ENCODE assay signal across 24 cellular contexts in genomic region chr20:62629864-62630470, GRCh38. TPM values are rescaled to one million over a fixed set of nuclear protein-coding genes. Genes with fewer than 3 reads are reported as not detected.
DNase-seq lines count a peak whose midpoint lies in the region; ATAC-seq, FAIRE-seq and TF ChIP-seq lines count a peak whose summit lies in the region.
"Had no signal": no experiment of that assay in that cellular context is flagged by ENCODE, and none has a peak within 500 bp of the region (broad histone marks: within the 10 kb centered on the region; RNA-seq: fewer than 3 reads in every experiment).

No MANE protein-coding gene starts in this region.

- H2AK5ac ChIP-seq in H1 (ENCODE audit: low read depth, low read length): no peak overlapping the region

- H2BK5ac ChIP-seq in H1 (ENCODE audit: low read depth, low read length): no peak overlapping the region

- H3K23me2 ChIP-seq in H1 (ENCODE audit: low read depth, low read length): peaks cover 6% of the 10 kb centered on the region; the same call in 1 of the 2 replicates

- no peak overlapping the region for H3K14ac ChIP-seq in H1 (ENCODE audit: insufficient read length)

- H2AFZ ChIP-seq in Loucy (ENCODE audit: low read length): no peak overlapping the region; the same call in 1 of the 2 replicates
- no peak overlapping the region; the same call in 1 of the 2 replicates for H2AFZ ChIP-seq in H1 (ENCODE audit: low read length)
- no peak overlapping the region for H2AFZ ChIP-seq in parathyroid adenoma

- H3K36me3 Mint-ChIP-seq in activated T-cell treated with anti-CD3 and anti-CD28 coated beads, Interleukin-2, amount 50 U/mL, for 72 hours (ENCODE audit: insufficient read depth in 2 of 2): no peaks in the 10 kb centered on the region
- H3K36me3 Mint-ChIP-seq: CD14-positive monocyte had no signal

- no peak overlapping the region for H3K4ac ChIP-seq in H1 (replicated peaks; ENCODE audit: insufficient read length, low read depth, low read length)

- H3K4me3 ChIP-seq in BLaER1 (no peak overlapping the region), Loucy (ENCODE audit: low read length, poor library complexity, severe bottlenecking) (no peak overlapping the region), H1 (ENCODE audit: extremely low read depth in 1 of 4, insufficient read depth in 2 of 4, low read depth in 3 of 4, low read length in 4 of 4) (no peak overlapping the region), parathyroid adenoma (ENCODE audit: low read depth, low read length) (no peak overlapping the region)
- H3K4me3 ChIP-seq: SJCRH30 had no signal

- H4K91ac ChIP-seq in H1 (replicated peaks; ENCODE audit: insufficient read length, low read length): no peak overlapping the region

- no peak for TF ChIP-seq CTCF in Loucy (conservative IDR thresholded peaks at IDR 0.05; ENCODE audit: low read length)
- no peak for TF ChIP-seq CTCF in H1 (IDR thresholded peaks at IDR 0.05; ENCODE audit: control extremely low read depth in 1 of 3, insufficient read depth in 1 of 3, low read depth in 1 of 3, low read length in 3 of 3)
- TF ChIP-seq CTCF in parathyroid adenoma (IDR thresholded peaks at IDR 0.05): no peak

- no peaks in the 10 kb centered on the region for H3K4me1 Mint-ChIP-seq in activated T-cell treated with anti-CD3 and anti-CD28 coated beads, Interleukin-2, amount 50 U/mL, for 72 hours (ENCODE audit: low read depth)

- H3K23ac ChIP-seq in H1 (ENCODE audit: insufficient read length): no peak overlapping the region

- H3K27ac ChIP-seq in BLaER1 (peak overlapping the region; percentile 53), H1 (ENCODE audit: low read depth, low read length) (no peak overlapping the region), parathyroid adenoma (peak overlapping the region; percentile 99)
- H3K27ac ChIP-seq: SJCRH30 had no signal

- H3K36me3 ChIP-seq in BLaER1 (no peaks in the 10 kb centered on the region), Loucy (ENCODE audit: insufficient read depth, low read length) (no peaks in the 10 kb centered on the region), H1 (ENCODE audit: control insufficient read depth in 2 of 4, insufficient read depth in 4 of 4, low read length in 3 of 4) (no peaks in the 10 kb centered on the region), parathyroid adenoma (ENCODE audit: control insufficient read depth, insufficient read depth, low read length) (no peaks in the 10 kb centered on the region)
- H3K36me3 ChIP-seq: SJCRH30 had no signal

- H4K8ac ChIP-seq in H1 (ENCODE audit: extremely low read depth, insufficient read depth, low read length): peak overlapping the region; percentile 71; the same call in 1 of the 2 replicates

- H3K4me3 Mint-ChIP-seq in activated T-cell treated with anti-CD3 and anti-CD28 coated beads, Interleukin-2, amount 50 U/mL, for 72 hours: no peak overlapping the region
- H3K4me3 Mint-ChIP-seq: CD14-positive monocyte had no signal

- no peak overlapping the region for H3K56ac ChIP-seq in H1 (replicated peaks; ENCODE audit: insufficient read length, low read depth, low read length)

- no peak for DNase-seq in H1 (ENCODE audit: low read depth in 1 of 2, low spot score in 2 of 2)
- DNase-seq in urothelium cell line (ENCODE audit: low spot score): no peak
- no peak for DNase-seq in NCI-H1694 treated with DMSO at 0.1 percent for 48 hours (lab: John Stamatoyannopoulos, UW)
- no peak for DNase-seq in activated T-cell treated with anti-CD3 and anti-CD28 coated beads, Interleukin-2, amount 50 U/mL, for 72 hours
- DNase-seq: AML-193, Calu3, DMS79 treated with DMSO at 0.1 percent for 48 hours, GF-D8, H7, IMR-90, KG1, MM.1S, NCI-H2029 treated with DMSO at 0.1 percent for 48 hours, NCI-H2227 treated with DMSO at 0.1 percent for 48 hours, NCI-H526 treated with DMSO at 0.1 percent for 48 hours, SJCRH30 had no signal

- 0 out of 2 replicates have a peak overlapping the region, but pooled peaks have one; percentile 61 for H2BK15ac ChIP-seq in H1 (ENCODE audit: low read length)

- H3K4me1 ChIP-seq in BLaER1: peaks cover 87% of the 10 kb centered on the region
- H3K4me1 ChIP-seq in Loucy (ENCODE audit: insufficient read depth, low read length, poor library complexity, severe bottlenecking): peaks cover 36% of the 10 kb centered on the region
- H3K4me1 ChIP-seq in H1 (replicated peaks in 1 of 4; ENCODE audit: control insufficient read depth in 3 of 4, insufficient read depth in 4 of 4, low read length in 3 of 4): peaks cover 0 to 8% (median 4%) of the 10 kb centered on the region in 4 experiments; a peak in 4 of 7 replicates
- H3K4me1 ChIP-seq in parathyroid adenoma: peaks cover 78% of the 10 kb centered on the region
- H3K4me1 ChIP-seq: SJCRH30 had no signal

- H3K18ac ChIP-seq in H1 (ENCODE audit: extremely low read depth, low read length): no peak overlapping the region

- no peak overlapping the region for H3K27ac Mint-ChIP-seq in activated T-cell treated with anti-CD3 and anti-CD28 coated beads, Interleukin-2, amount 50 U/mL, for 72 hours

- no peaks in the 10 kb centered on the region for H3K9me3 Mint-ChIP-seq in activated T-cell treated with anti-CD3 and anti-CD28 coated beads, Interleukin-2, amount 50 U/mL, for 72 hours
- H3K9me3 Mint-ChIP-seq: CD14-positive monocyte had no signal

- H3K79me2 ChIP-seq in Loucy (ENCODE audit: insufficient read depth, low read length) (no peaks in the 10 kb centered on the region), H1 (ENCODE audit: control insufficient read depth in 1 of 2, insufficient read depth in 2 of 2, low read length in 2 of 2) (no peaks in the 10 kb centered on the region), parathyroid adenoma (peaks cover 23% of the 10 kb centered on the region)

- no peak for ATAC-seq in activated T-cell treated with anti-CD3 and anti-CD28 coated beads, Interleukin-2, amount 50 U/mL, for 72 hours (replicated peaks in 1 of 2)
- ATAC-seq: SK-N-SH treated with all-trans-retinoic acid at 6 μM for 48 hours had no signal

- CTCF ChIA-PET in H1 (lab: Charles Lee; ENCODE audit: partially characterized antibody): interaction anchor here (0.8 to 1.4 kb wide), 7 partner anchors 13 to 220 kb away, joined by 3 to 7 read pairs (median 3); partner anchors contain the start of gene SLCO4A1

- FAIRE-seq in H1 (lab: Jason Lieb, UNC): no peak
- no peak for FAIRE-seq in urothelium cell line (lab: Jason Lieb, UNC)
- FAIRE-seq: A204.1, GM12891, RCC 7860 had no signal

- H3K27me3 ChIP-seq in BLaER1 (peaks cover under 1% of the 10 kb centered on the region; the same call in 1 of the 2 replicates), Loucy (ENCODE audit: insufficient read depth, low read length, poor library complexity, severe bottlenecking) (no peaks in the 10 kb centered on the region), H1 (replicated peaks in 1 of 4; ENCODE audit: control insufficient read depth in 3 of 4, extremely low read depth in 1 of 4, insufficient read depth in 3 of 4, low read length in 3 of 4) (no peaks in the 10 kb centered on the region; a peak in 1 of 7 replicates), parathyroid adenoma (ENCODE audit: control insufficient read depth, insufficient read depth, low read length) (no peaks in the 10 kb centered on the region)

- H3K9me3 ChIP-seq in BLaER1: no peaks in the 10 kb centered on the region
- no peaks in the 10 kb centered on the region for H3K9me3 ChIP-seq in Loucy (ENCODE audit: insufficient read depth, low read depth, low read length)
- peaks cover 0 to 3% of the 10 kb centered on the region in 2 experiments; a peak in 1 of 4 replicates for H3K9me3 ChIP-seq in H1 (ENCODE audit: insufficient read depth in 2 of 2, low read depth in 1 of 2, low read length in 1 of 2)
- no peaks in the 10 kb centered on the region for H3K9me3 ChIP-seq in parathyroid adenoma (ENCODE audit: control insufficient read depth, low read length)
- H3K9me3 ChIP-seq: SJCRH30 had no signal

- 91% methylated on average over 18 of the region's 18 CpGs; no CpG with 5 or more reads in 1 of the 2 experiments for WGBS in H1 (ENCODE audit: extremely low coverage in 1 of 2, insufficient coverage in 1 of 2, insufficient read length in 1 of 2, insufficient replicate concordance in 2 of 2, low coverage in 1 of 2, low lambda C conversion rate in 2 of 2, missing lambda C conversion rate in 1 of 2), 2 experiments

- POLR2A ChIA-PET in H1 (lab: Charles Lee; ENCODE audit: partially characterized antibody): interaction anchor here (1.5 kb wide), 1 partner anchor 12 kb away, joined by 3 read pairs; the partner anchor contains the start of gene SLCO4A1

- H3K27me3 Mint-ChIP-seq in activated T-cell treated with anti-CD3 and anti-CD28 coated beads, Interleukin-2, amount 50 U/mL, for 72 hours (ENCODE audit: low read depth): no peaks in the 10 kb centered on the region

- no peaks in the 10 kb centered on the region for H3K9me2 ChIP-seq in Loucy (replicated peaks; ENCODE audit: low read depth, low read length)

- H3K79me1 ChIP-seq in H1 (ENCODE audit: low read depth, low read length): no peaks in the 10 kb centered on the region; the same call in 1 of the 2 replicates

- H4K5ac ChIP-seq in H1 (ENCODE audit: insufficient read length, low read depth, low read length): no peak overlapping the region

- H2BK120ac ChIP-seq in H1 (replicated peaks; ENCODE audit: low read depth, low read length): no peak overlapping the region

- H2BK12ac ChIP-seq in H1 (ENCODE audit: low read depth, low read length): no peak overlapping the region

- no peak overlapping the region for H2BK20ac ChIP-seq in H1 (ENCODE audit: low read length)

- TF ChIP-seq POLR2A in H1 (IDR thresholded peaks at IDR 0.05; ENCODE audit: control extremely low read depth in 1 of 2, low read depth in 2 of 2, low read length in 2 of 2): no peak

- TF ChIP-seq RAD21 in H1 (IDR thresholded peaks at IDR 0.05 in 1 of 2, conservative IDR thresholded peaks at IDR 0.05 in 1 of 2; ENCODE audit: low read depth in 2 of 2, low read length in 2 of 2): no peak

- H3K9ac ChIP-seq in BLaER1 (peak overlapping the region; percentile 19; the same call in 1 of the 2 replicates), Loucy (ENCODE audit: low read depth, low read length, poor library complexity, severe bottlenecking) (peak overlapping the region; percentile 21), H1 (replicated peaks in 1 of 4; ENCODE audit: extremely low read depth in 1 of 4, low read depth in 3 of 4, low read length in 3 of 4) (no peak overlapping the region), parathyroid adenoma (no peak overlapping the region)

- no peaks in the 10 kb centered on the region for H3F3A ChIP-seq in Loucy (ENCODE audit: low read depth)

- no peak for TF ChIP-seq EP300 in H1 (IDR thresholded peaks at IDR 0.05; ENCODE audit: borderline replicate concordance in 1 of 2, low read depth in 2 of 2, low read length in 2 of 2)

- H3K4me2 ChIP-seq in BLaER1: peak overlapping the region; percentile 70
- no peak overlapping the region for H3K4me2 ChIP-seq in Loucy (ENCODE audit: low read depth, low read length, poor library complexity, severe bottlenecking)
- H3K4me2 ChIP-seq in H1 (ENCODE audit: insufficient read depth in 1 of 2, low read depth in 2 of 2, low read length in 2 of 2): no peak overlapping the region
- no peak overlapping the region for H3K4me2 ChIP-seq in parathyroid adenoma (ENCODE audit: low read length)

- H4K20me1 ChIP-seq in BLaER1: no peaks in the 10 kb centered on the region
- H4K20me1 ChIP-seq in Loucy (ENCODE audit: insufficient read depth, low read length, poor library complexity, severe bottlenecking): no peaks in the 10 kb centered on the region
- peaks cover 0 to 2% of the 10 kb centered on the region in 2 experiments for H4K20me1 ChIP-seq in H1 (replicated peaks in 1 of 2; ENCODE audit: control insufficient read depth in 1 of 2, insufficient read depth in 2 of 2, low read length in 2 of 2)

RNA-seq across cellular contexts. Expression of gene SLCO4A1, which starts 12.3 kb away (rescaled TPM):
- total RNA-seq in H1 (2021; fragmentation: NEBNext Ultra II Directional; extraction: Animal tissue kit (Norgen Biotek cat#: 25700)): 18.2 and 18.5 TPM in 2 replicates
- 10.5 and 13.3 TPM in 2 replicates for polyA plus RNA-seq in H1 (2011; rRNA removed)
- 10.5 TPM for polyA plus RNA-seq in H1 (2011; cell fraction: cytosol; rRNA removed)
- polyA plus RNA-seq in H1 (2011; cell fraction: nucleus; rRNA removed): 30.4 TPM
- polyA plus RNA-seq in H1 (2012, experiment 1 of 2): 15.4 to 21.3 TPM (median 15.8 TPM) in 4 replicates
- polyA plus RNA-seq in H1 (2012, experiment 2 of 2): 19.2 TPM
- 19.8 TPM for polyA plus RNA-seq in H1 (2013, experiment 1 of 2)
- 21.9 TPM for polyA plus RNA-seq in H1 (2013, experiment 2 of 2)
- polyA minus RNA-seq in H1 (2011; rRNA and poly(A)+ RNA removed): 6.1 and 7.4 TPM in 2 replicates
- 9.3 TPM for polyA minus RNA-seq in H1 (2011; cell fraction: cytosol; rRNA and poly(A)+ RNA removed)
- 10.6 TPM for polyA minus RNA-seq in H1 (2011; cell fraction: nucleus; rRNA and poly(A)+ RNA removed)
- total RNA-seq in activated T-cell treated with anti-CD3 and anti-CD28 coated beads, Interleukin-2, amount 50 U/mL, for 72 hours: 10 to 100 TPM; 26.1 to 34.6 TPM

Comparison
In these comparisons a context has a peak if more than half of its experiments do, and no peak if none do; other contexts are left out.
1. H3K9ac ChIP-seq: peak in BLaER1 (single experiment) and Loucy (single experiment); none in H1 (0 of 4) and parathyroid adenoma (single experiment).